Comparison of ENCODE assay signal across 8 cellular contexts in the genomic region with DNA sequence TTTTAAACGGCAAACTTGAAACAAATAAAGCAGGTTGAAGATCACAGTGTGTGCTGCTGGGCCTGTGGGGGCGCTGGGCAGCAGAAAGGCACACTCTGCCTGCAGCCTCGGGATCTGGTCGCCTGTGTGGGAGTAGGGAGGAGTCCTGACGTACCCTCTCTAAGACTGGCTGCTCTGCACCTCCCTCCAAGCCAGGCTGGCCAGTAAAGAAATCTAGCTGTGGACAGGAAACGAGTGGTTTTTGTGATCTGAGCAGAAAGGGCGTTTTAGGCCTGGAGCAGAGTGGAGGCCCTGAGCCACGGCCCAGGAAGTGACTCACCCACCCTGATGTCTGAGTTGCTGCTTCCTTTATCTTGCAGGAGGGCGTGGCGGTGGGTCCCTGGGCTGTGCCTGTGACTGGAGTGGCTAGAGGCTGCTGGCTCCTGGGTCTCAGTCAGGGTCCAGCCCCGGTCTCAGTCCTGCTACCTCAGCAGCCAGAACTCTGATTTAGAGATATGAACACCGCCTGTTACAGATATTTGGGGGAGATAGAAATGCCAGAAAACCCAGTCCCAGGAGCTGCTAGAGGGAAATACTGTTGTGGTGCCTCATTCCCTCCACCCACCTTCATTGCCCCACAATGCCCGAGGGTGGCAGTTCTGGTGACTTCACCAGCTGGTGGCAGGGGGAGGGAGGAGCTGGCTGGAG. TPM values are rescaled to one million over a fixed set of nuclear protein-coding genes. Genes with fewer than 3 reads are reported as not detected.
DNase-seq lines count a peak whose midpoint lies in the region; ATAC-seq and TF ChIP-seq lines count a peak whose summit lies in the region.

No MANE protein-coding gene starts in this region.

- peak overlapping the region in 1 of 2 experiments; percentile 9 for H3K23ac ChIP-seq in mesenchymal stem cell (ENCODE audit: low read length in 2 of 2)

- peak overlapping the region; percentile 78 for H3K4me2 ChIP-seq in mesenchymal stem cell (ENCODE audit: low read length, poor library complexity, severe bottlenecking)

- H3K9me3 ChIP-seq in mesenchymal stem cell (ENCODE audit: control insufficient read depth, low read length), result no peaks in the 10 kb centered on the region

- H2AFZ ChIP-seq in mesenchymal stem cell (ENCODE audit: low read depth, low read length), result peak overlapping the region; percentile 21

- peak overlapping the region; percentile 97 for H3K27ac Mint-ChIP-seq in activated CD4-positive, alpha-beta memory T cell treated with anti-CD3 and anti-CD28 coated beads, Interleukin-2, amount 10 ng/mL, durations not matched to agents 7 days and 5 days

- H3K9ac ChIP-seq in mesenchymal stem cell (ENCODE audit: low read length), result peak overlapping the region; percentile 90

- H3K18ac ChIP-seq in mesenchymal stem cell (ENCODE audit: low read depth in 1 of 2, low read length in 2 of 2), result peak overlapping the region; percentile 94 to 98

- CTCF ChIA-PET in AG04449 (lab: Yijun Ruan, JAX), result interaction anchor here (0.6 to 14.7 kb wide), 9 partner anchors 10 to 410 kb away, joined by 3 to 271 read pairs (median 3); a partner anchor contains a TSS
- CTCF ChIA-PET in activated CD4-positive, alpha-beta memory T cell treated with anti-CD3 and anti-CD28 coated beads, Interleukin-2, amount 10 ng/mL, durations not matched to agents 7 days and 5 days (lab: Charles Lee), result interaction anchor here (1.1 to 6.4 kb wide), 10 partner anchors 12 to 411 kb away, joined by 3 to 117 read pairs (median 4); a partner anchor contains a TSS

- H2AK5ac ChIP-seq in mesenchymal stem cell (ENCODE audit: low read length, severe bottlenecking), result peak overlapping the region; percentile 92

- peak overlapping the region; percentile 96 to 97 for H3K4ac ChIP-seq in mesenchymal stem cell (ENCODE audit: low read depth in 1 of 2, low read length in 2 of 2)

- H3K9me3 Mint-ChIP-seq in activated CD4-positive, alpha-beta memory T cell treated with anti-CD3 and anti-CD28 coated beads, Interleukin-2, amount 10 ng/mL, durations not matched to agents 7 days and 5 days, result peaks cover 2% of the 10 kb centered on the region

- peak overlapping the region; percentile 99 for H3K27ac ChIP-seq in mesenchymal stem cell (ENCODE audit: low read length, poor library complexity, severe bottlenecking)

- H4K91ac ChIP-seq in mesenchymal stem cell (ENCODE audit: low read length), result peak overlapping the region; percentile 99

- peak overlapping the region; percentile 91 for H2BK120ac ChIP-seq in mesenchymal stem cell (ENCODE audit: low read depth, low read length)

- H3K27me3 ChIP-seq in mesenchymal stem cell (ENCODE audit: control insufficient read depth in 1 of 2, insufficient read depth in 1 of 2, low read length in 2 of 2), result peaks cover 4 to 5% of the 10 kb centered on the region in 2 experiments

- H3K36me3 ChIP-seq in mesenchymal stem cell (ENCODE audit: control insufficient read depth in 1 of 2, insufficient read depth in 2 of 2, low read depth in 1 of 2, low read length in 2 of 2), result no peaks in the 10 kb centered on the region

- peaks cover 9% of the 10 kb centered on the region for H3K4me1 ChIP-seq in mesenchymal stem cell (ENCODE audit: control insufficient read depth, insufficient read depth, low read depth, low read length)

- H2BK12ac ChIP-seq in mesenchymal stem cell (ENCODE audit: low read length in 2 of 2), result peak overlapping the region; percentile 90 to 98

- peaks cover 3% of the 10 kb centered on the region for H3K36me3 Mint-ChIP-seq in activated CD4-positive, alpha-beta memory T cell treated with anti-CD3 and anti-CD28 coated beads, Interleukin-2, amount 10 ng/mL, durations not matched to agents 7 days and 5 days (ENCODE audit: low read depth)

- peak overlapping the region; percentile 47 for H3K4me3 ChIP-seq in AG04449 (ENCODE audit: low read depth, low read length)
- H3K4me3 ChIP-seq in mesenchymal stem cell (ENCODE audit: insufficient read depth in 1 of 2, low read depth in 1 of 2, low read length in 2 of 2), result peak overlapping the region in 1 of 2 experiments; percentile 70

- peak overlapping the region; percentile 90 for H2BK5ac ChIP-seq in mesenchymal stem cell (ENCODE audit: low read depth, low read length, poor library complexity, severe bottlenecking)

- POLR2A ChIA-PET in AG04449 (lab: Yijun Ruan, JAX), result interaction anchor here (1.0 to 3.7 kb wide), 3 partner anchors 8 to 14 kb away, joined by 3 to 37 read pairs (median 4); a partner anchor contains a TSS
- POLR2A ChIA-PET in activated CD4-positive, alpha-beta memory T cell treated with anti-CD3 and anti-CD28 coated beads, Interleukin-2, amount 10 ng/mL, durations not matched to agents 7 days and 5 days (lab: Charles Lee), result interaction anchor here (0.6 to 7.2 kb wide), 10 partner anchors 9 to 411 kb away, joined by 3 to 162 read pairs (median 4); a partner anchor contains a TSS

- H3K27me3 Mint-ChIP-seq in activated CD4-positive, alpha-beta memory T cell treated with anti-CD3 and anti-CD28 coated beads, Interleukin-2, amount 10 ng/mL, durations not matched to agents 7 days and 5 days, result peaks cover 4% of the 10 kb centered on the region

- peak; percentile 96 for ATAC-seq in GM18517 (IDR thresholded peaks at IDR 0.05; ENCODE audit: unreplicated experiment)
- peak; percentile 90 for ATAC-seq in HG03039 (IDR thresholded peaks at IDR 0.05; ENCODE audit: unreplicated experiment)

- peaks cover 55% of the 10 kb centered on the region for H3K4me1 Mint-ChIP-seq in activated CD4-positive, alpha-beta memory T cell treated with anti-CD3 and anti-CD28 coated beads, Interleukin-2, amount 10 ng/mL, durations not matched to agents 7 days and 5 days

- peak overlapping the region; percentile 85 for H2BK15ac ChIP-seq in mesenchymal stem cell (ENCODE audit: low read depth, poor library complexity, severe bottlenecking)

- WGBS in mesenchymal stem cell, result 1% methylated on average over 11 of the region's 13 CpGs

- H3K14ac ChIP-seq in mesenchymal stem cell (ENCODE audit: low read length in 2 of 2), result no peak overlapping the region

- no peaks in the 10 kb centered on the region for H3K79me1 ChIP-seq in mesenchymal stem cell (replicated peaks; ENCODE audit: low read length, poor library complexity, severe bottlenecking)

- TF ChIP-seq CTCF in AG04449 (IDR thresholded peaks at IDR 0.05; ENCODE audit: insufficient read depth, low read length, missing control alignments), result peak; percentile 90

- DNase-seq in AG04449 (ENCODE audit: low read depth, low spot score), result peak; percentile 98
- peak; percentile 59 for DNase-seq in NCI-H774 (lab: John Stamatoyannopoulos, UW)
- DNase-seq in activated CD4-positive, alpha-beta memory T cell treated with anti-CD3 and anti-CD28 coated beads, Interleukin-2, amount 10 ng/mL, durations not matched to agents 7 days and 5 days, result peak; percentile 93
- peak; percentile 79 for DNase-seq in effector CD4-positive, alpha-beta T cell
- DNase-seq in mesenchymal stem cell, result peak; percentile 100
- peak; percentile 60 for DNase-seq in stimulated activated CD8-positive, alpha-beta memory T cell treated with anti-CD3 and anti-CD28 coated beads, Interleukin-12 subunit alpha, Interleukin-12 subunit beta, amount 100 ng/mL, for 24 hours (ENCODE audit: extremely low read depth)

- peak overlapping the region; percentile 97 for H4K8ac ChIP-seq in mesenchymal stem cell (ENCODE audit: low read length)

- H3K4me3 Mint-ChIP-seq in activated CD4-positive, alpha-beta memory T cell treated with anti-CD3 and anti-CD28 coated beads, Interleukin-2, amount 10 ng/mL, durations not matched to agents 7 days and 5 days, result peak overlapping the region; percentile 73

RNA-seq across cellular contexts. Expression of a gene that starts 11.3 kb away (rescaled TPM):
- 100 to 1,000 TPM; 504 to 539 TPM for total RNA-seq in activated CD4-positive, alpha-beta memory T cell treated with anti-CD3 and anti-CD28 coated beads, Interleukin-2, amount 10 ng/mL, durations not matched to agents 7 days and 5 days
- 2,510 TPM for polyA plus RNA-seq in mesenchymal stem cell (2013, experiment 1 of 2)
- polyA plus RNA-seq in mesenchymal stem cell (2013, experiment 2 of 2), result 2,559 TPM

RNA-seq across cellular contexts. Expression of a gene that starts 40.8 kb away (rescaled TPM):
- not detected for total RNA-seq in activated CD4-positive, alpha-beta memory T cell treated with anti-CD3 and anti-CD28 coated beads, Interleukin-2, amount 10 ng/mL, durations not matched to agents 7 days and 5 days
- not detected for polyA plus RNA-seq in mesenchymal stem cell (2013, experiment 1 of 2)
- not detected for polyA plus RNA-seq in mesenchymal stem cell (2013, experiment 2 of 2)

RNA-seq across cellular contexts. Expression of a gene that starts 54.4 kb away (rescaled TPM):
- total RNA-seq in activated CD4-positive, alpha-beta memory T cell treated with anti-CD3 and anti-CD28 coated beads, Interleukin-2, amount 10 ng/mL, durations not matched to agents 7 days and 5 days, result 100 to 1,000 TPM; 631 to 641 TPM
- 743 TPM for polyA plus RNA-seq in mesenchymal stem cell (2013, experiment 1 of 2)
- 740 TPM for polyA plus RNA-seq in mesenchymal stem cell (2013, experiment 2 of 2)
